ENCODE assay signal across 25 cellular contexts in genomic region chr9:31588756-31589155, GRCh38.
"Had no signal": no experiment of that assay in that cellular context is flagged by ENCODE, and none has a peak within 500 bp of the region (broad histone marks: within the 10 kb centered on the region; RNA-seq: fewer than 3 reads in every experiment).

No MANE protein-coding gene starts in this region.

- H3K27ac Mint-ChIP-seq: activated CD4-positive, alpha-beta T cell treated with anti-CD3 and anti-CD28 coated beads, Interleukin-2, amount 10 ng/mL, durations not matched to agents 24 days and 14 days; activated CD8-positive, alpha-beta T cell treated with anti-CD3 and anti-CD28 coated beads, Interleukin-2, amount 10 ng/mL, durations not matched to agents 7 days and 5 days; activated naive CD4-positive, alpha-beta T cell treated with anti-CD3 and anti-CD28 coated beads, Interleukin-2, amount 50 U/mL, for 24 hours; activated naive CD8-positive, alpha-beta T cell treated with anti-CD3 and anti-CD28 coated beads, Interleukin-2, amount 10 ng/mL, durations not matched to agents 7 days and 5 days; activated T-cell treated with anti-CD3 and anti-CD28 coated beads, Interleukin-2, amount 50 U/mL, for 24 hours; activated T-helper 2 cell treated with anti-CD3 and anti-CD28 coated beads, Interferon-gamma antibody, Interleukin-2, Interleukin-4, amounts not matched to agents 10 μg/mL and 5 μg/mL and 100 μg/mL, durations not matched to agents 14 hours and 24 hours and 36 hours; T-helper 1 cell treated with Interleukin-12 subunit alpha and Interleukin-12 subunit beta and Interleukin-4 antibody, amounts not matched to agents 30 μg/mL and 1 μg/mL, for 36 hours; T-helper 2 cell treated with Interferon-gamma antibody and Interleukin-4, amounts not matched to agents 5 μg/mL and 100 μg/mL, for 36 hours had no signal

- H3K36me3 Mint-ChIP-seq: activated naive CD4-positive, alpha-beta T cell treated with anti-CD3 and anti-CD28 coated beads, Interleukin-2, amount 50 U/mL, for 24 hours; activated naive CD8-positive, alpha-beta T cell treated with anti-CD3 and anti-CD28 coated beads, Interleukin-2, amount 10 ng/mL, durations not matched to agents 7 days and 5 days had no signal

- H3K9ac ChIP-seq: SK-N-SH had no signal

- H3K4me3 ChIP-seq: ascending aorta, PC-9, SJSA1 had no signal

- H3K9me3 ChIP-seq: ascending aorta, SJSA1, SK-N-SH had no signal

- ATAC-seq: activated CD8-positive, alpha-beta T cell treated with anti-CD3 and anti-CD28 coated beads, Interleukin-2, amount 10 ng/mL, durations not matched to agents 7 days and 5 days had no signal

- H3K4me1 ChIP-seq: ascending aorta, SJSA1 had no signal

- H3K9me3 Mint-ChIP-seq: activated CD4-positive, alpha-beta T cell treated with anti-CD3 and anti-CD28 coated beads, Interleukin-2, amount 10 ng/mL, durations not matched to agents 24 days and 14 days; activated naive CD4-positive, alpha-beta T cell treated with anti-CD3 and anti-CD28 coated beads, Interleukin-2, amount 50 U/mL, for 24 hours; activated naive CD8-positive, alpha-beta T cell treated with anti-CD3 and anti-CD28 coated beads, Interleukin-2, amount 10 ng/mL, durations not matched to agents 7 days and 5 days; activated T-cell treated with anti-CD3 and anti-CD28 coated beads, Interleukin-2, amount 50 U/mL, for 24 hours; activated T-helper 2 cell treated with anti-CD3 and anti-CD28 coated beads, Interferon-gamma antibody, Interleukin-2, Interleukin-4, amounts not matched to agents 10 μg/mL and 5 μg/mL and 100 μg/mL, durations not matched to agents 14 hours and 24 hours and 36 hours; T-helper 1 cell treated with Interleukin-12 subunit alpha and Interleukin-12 subunit beta and Interleukin-4 antibody, amounts not matched to agents 30 μg/mL and 1 μg/mL, for 36 hours; T-helper 2 cell treated with Interferon-gamma antibody and Interleukin-4, amounts not matched to agents 5 μg/mL and 100 μg/mL, for 36 hours had no signal

- H3K36me3 ChIP-seq: ascending aorta, SJSA1 had no signal

- H3K4me3 Mint-ChIP-seq: activated CD4-positive, alpha-beta T cell treated with anti-CD3 and anti-CD28 coated beads, Interleukin-2, amount 10 ng/mL, durations not matched to agents 24 days and 14 days; activated CD8-positive, alpha-beta T cell treated with anti-CD3 and anti-CD28 coated beads, Interleukin-2, amount 10 ng/mL, durations not matched to agents 7 days and 5 days; activated naive CD4-positive, alpha-beta T cell treated with anti-CD3 and anti-CD28 coated beads, Interleukin-2, amount 50 U/mL, for 24 hours; activated naive CD8-positive, alpha-beta T cell treated with anti-CD3 and anti-CD28 coated beads, Interleukin-2, amount 10 ng/mL, durations not matched to agents 7 days and 5 days; activated T-cell treated with anti-CD3 and anti-CD28 coated beads, Interleukin-2, amount 50 U/mL, for 24 hours; T-helper 1 cell treated with Interleukin-12 subunit alpha and Interleukin-12 subunit beta and Interleukin-4 antibody, amounts not matched to agents 30 μg/mL and 1 μg/mL, for 36 hours; T-helper 2 cell treated with Interferon-gamma antibody and Interleukin-4, amounts not matched to agents 5 μg/mL and 100 μg/mL, for 36 hours had no signal

- DNase-seq: activated CD4-positive, alpha-beta T cell treated with anti-CD3 and anti-CD28 coated beads, Interleukin-2, amount 10 ng/mL, durations not matched to agents 24 days and 14 days; activated CD4-positive, alpha-beta T cell treated with anti-CD3 and anti-CD28 coated beads, Interleukin-2, amount 50 U/mL, for 48 hours; activated CD8-positive, alpha-beta T cell treated with anti-CD3 and anti-CD28 coated beads, Interleukin-2, amount 10 ng/mL, durations not matched to agents 7 days and 5 days; activated gamma-delta T cell; activated naive CD4-positive, alpha-beta T cell treated with Interleukin-2 at 50 U/mL for 16 hours; activated naive CD8-positive, alpha-beta T cell treated with anti-CD3 and anti-CD28 coated beads, Interleukin-2, amount 10 ng/mL, durations not matched to agents 7 days and 5 days; activated T-cell treated with anti-CD3 and anti-CD28 coated beads, Interleukin-2, amount 50 U/mL, for 24 hours; Karpas-422; KBM-7; NCI-H1105; NCI-H1417 treated with DMSO at 0.1 percent for 48 hours; NCI-H187 treated with DMSO at 0.1 percent for 48 hours; NCI-H226; NCI-H748 treated with DMSO at 0.1 percent for 48 hours; NK-92 treated with Interleukin-12 subunit alpha and Interleukin-12 subunit beta, amount 100 ng/mL, for 24 hours; SK-N-SH had no signal

- FAIRE-seq: RCC 7860, TTC549 had no signal

- H3K27me3 Mint-ChIP-seq: activated CD4-positive, alpha-beta T cell treated with anti-CD3 and anti-CD28 coated beads, Interleukin-2, amount 10 ng/mL, durations not matched to agents 24 days and 14 days; activated naive CD4-positive, alpha-beta T cell treated with anti-CD3 and anti-CD28 coated beads, Interleukin-2, amount 50 U/mL, for 24 hours; activated naive CD8-positive, alpha-beta T cell treated with anti-CD3 and anti-CD28 coated beads, Interleukin-2, amount 10 ng/mL, durations not matched to agents 7 days and 5 days; activated T-cell treated with anti-CD3 and anti-CD28 coated beads, Interleukin-2, amount 50 U/mL, for 24 hours had no signal

- H3K27me3 ChIP-seq: ascending aorta, SJSA1 had no signal

- H3K4me1 Mint-ChIP-seq: activated CD4-positive, alpha-beta T cell treated with anti-CD3 and anti-CD28 coated beads, Interleukin-2, amount 10 ng/mL, durations not matched to agents 24 days and 14 days; activated naive CD4-positive, alpha-beta T cell treated with anti-CD3 and anti-CD28 coated beads, Interleukin-2, amount 50 U/mL, for 24 hours; activated naive CD8-positive, alpha-beta T cell treated with anti-CD3 and anti-CD28 coated beads, Interleukin-2, amount 10 ng/mL, durations not matched to agents 7 days and 5 days had no signal

- H3K4me2 ChIP-seq: PC-9, SK-N-SH had no signal

- H3K27ac ChIP-seq: ascending aorta, PC-9, SJSA1 had no signal

- H2AFZ ChIP-seq: PC-9 had no signal
